22 cellular contexts compared by ENCODE assay signal in genomic region chr14:32824195-32824594, GRCh38.
"Had no signal": no experiment of that assay in that cellular context is flagged by ENCODE, and none has a peak within 500 bp of the region (broad histone marks: within the 10 kb centered on the region; RNA-seq: fewer than 3 reads in every experiment).

No MANE protein-coding gene starts in this region.

- H3K36me3 ChIP-seq: neutrophil, suprapubic skin, uterus had no signal

- H3K4me3 Mint-ChIP-seq: naive B cell; stimulated activated naive B cell treated with anti-CD40 and anti-IgM and Interleukin-4, amounts not matched to agents 10 μg/mL and 1 μg/mL and 100 μg/mL, for 72 hours; stimulated activated naive CD8-positive, alpha-beta T cell treated with anti-CD3 and anti-CD28 coated beads, Interleukin-15, amount 100 ng/mL, for 72 hours had no signal

- H3K4me1 Mint-ChIP-seq: naive B cell; stimulated activated naive B cell treated with anti-CD40 and anti-IgM and Interleukin-4, amounts not matched to agents 10 μg/mL and 1 μg/mL and 100 μg/mL, for 72 hours; stimulated activated naive CD8-positive, alpha-beta T cell treated with anti-CD3 and anti-CD28 coated beads, Interleukin-15, amount 100 ng/mL, for 72 hours had no signal

- H3K27me3 Mint-ChIP-seq: naive B cell; stimulated activated naive B cell treated with anti-CD40 and anti-IgM and Interleukin-4, amounts not matched to agents 10 μg/mL and 1 μg/mL and 100 μg/mL, for 72 hours; stimulated activated naive CD8-positive, alpha-beta T cell treated with anti-CD3 and anti-CD28 coated beads, Interleukin-15, amount 100 ng/mL, for 72 hours had no signal

- H3K4me1 ChIP-seq: suprapubic skin, upper lobe of left lung, uterus had no signal

- H3K27me3 ChIP-seq: heart right ventricle, neutrophil, sigmoid colon, suprapubic skin, tibial artery, upper lobe of left lung, uterus had no signal

- H3K27ac ChIP-seq: heart right ventricle, neutrophil, sigmoid colon, skin epidermis, suprapubic skin, tibial artery, upper lobe of left lung, uterus had no signal

- DNase-seq: central memory CD4-positive, alpha-beta T cell; cortex of kidney; effector memory CD4-positive, alpha-beta T cell; heart right ventricle; islet precursor cell; left cardiac atrium; left ventricle myocardium superior; mesendoderm; naive B cell; posterior cingulate gyrus; sigmoid colon; stimulated activated CD4-positive, alpha-beta T cell treated with anti-CD3 and anti-CD28 coated beads, Interleukin-2, amount 100 ng/mL, for 24 hours; stimulated activated CD4-positive, alpha-beta T cell treated with anti-CD3 and anti-CD28 coated beads, Interleukin-4, amount 100 ng/mL, for 4 hours; stimulated activated naive B cell treated with anti-CD40 and anti-IgM and Interleukin-4, amounts not matched to agents 10 μg/mL and 1 μg/mL and 100 μg/mL, for 72 hours; stimulated activated naive CD8-positive, alpha-beta T cell treated with anti-CD3 and anti-CD28 coated beads, Interleukin-15, amount 100 ng/mL, for 72 hours; tibial artery; upper lobe of left lung; uterus had no signal

- H3K9me3 ChIP-seq: heart right ventricle, neutrophil, sigmoid colon, suprapubic skin, tibial artery, upper lobe of left lung, uterus had no signal

- ATAC-seq: heart right ventricle; left cardiac atrium; left ventricle myocardium superior; stimulated activated naive B cell treated with anti-CD40 and anti-IgM and Interleukin-4, amounts not matched to agents 10 μg/mL and 1 μg/mL and 100 μg/mL, for 72 hours; stimulated activated naive CD8-positive, alpha-beta T cell treated with anti-CD3 and anti-CD28 coated beads, Interleukin-15, amount 100 ng/mL, for 72 hours had no signal

- H3K27ac Mint-ChIP-seq: naive B cell; stimulated activated naive B cell treated with anti-CD40 and anti-IgM and Interleukin-4, amounts not matched to agents 10 μg/mL and 1 μg/mL and 100 μg/mL, for 72 hours; stimulated activated naive CD8-positive, alpha-beta T cell treated with anti-CD3 and anti-CD28 coated beads, Interleukin-15, amount 100 ng/mL, for 72 hours had no signal

- H3K4me3 ChIP-seq: heart right ventricle, lung, sigmoid colon, skin epidermis, suprapubic skin, tibial artery, upper lobe of left lung, uterus had no signal
